ENCODE assay signal across 1 cellular context in the genomic region with DNA sequence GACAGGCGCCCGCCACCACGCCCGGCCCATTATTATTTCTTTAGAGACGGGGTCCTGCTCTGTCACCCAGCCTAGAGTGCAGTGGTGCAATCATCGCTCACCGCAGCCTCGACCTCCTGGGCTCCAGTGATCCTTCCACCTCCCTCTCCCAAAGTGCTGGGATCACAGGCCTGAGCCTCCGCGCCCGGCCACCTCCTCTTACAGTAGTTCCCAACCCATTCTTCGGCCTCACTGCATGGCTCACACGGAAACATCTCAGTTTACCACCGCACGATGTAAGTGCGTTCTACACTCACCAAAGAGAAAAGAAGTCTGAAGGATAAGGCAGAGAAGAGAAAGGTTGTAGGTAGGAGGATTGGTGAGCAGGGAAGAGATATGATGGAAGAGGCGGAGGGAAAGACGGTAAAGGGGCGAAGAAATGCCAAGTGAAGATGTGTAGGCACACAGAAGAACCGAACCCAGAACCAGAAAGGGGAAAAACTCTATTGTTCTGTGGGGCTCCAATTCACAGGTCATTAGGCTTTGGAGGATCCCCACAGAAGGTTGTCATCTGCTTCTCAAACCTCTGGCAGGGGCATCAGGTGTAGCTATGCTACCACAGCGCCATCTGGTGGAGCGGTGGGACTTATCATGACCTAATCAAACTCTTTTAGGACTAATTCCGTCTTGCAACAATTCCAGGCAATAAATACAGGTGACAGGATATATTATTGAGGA.
A peak's percentile ranks its signal among the peaks of the same experiment; 100 is the strongest.
TF ChIP-seq lines count a peak whose summit lies in the region.

No MANE protein-coding gene starts in this region.

TF ChIP-seq in K562, 482 proteins besides CTCF, POLR2A, EP300 and RAD21 (continued from another document):
- TF ChIP-seq, protein P1, sequence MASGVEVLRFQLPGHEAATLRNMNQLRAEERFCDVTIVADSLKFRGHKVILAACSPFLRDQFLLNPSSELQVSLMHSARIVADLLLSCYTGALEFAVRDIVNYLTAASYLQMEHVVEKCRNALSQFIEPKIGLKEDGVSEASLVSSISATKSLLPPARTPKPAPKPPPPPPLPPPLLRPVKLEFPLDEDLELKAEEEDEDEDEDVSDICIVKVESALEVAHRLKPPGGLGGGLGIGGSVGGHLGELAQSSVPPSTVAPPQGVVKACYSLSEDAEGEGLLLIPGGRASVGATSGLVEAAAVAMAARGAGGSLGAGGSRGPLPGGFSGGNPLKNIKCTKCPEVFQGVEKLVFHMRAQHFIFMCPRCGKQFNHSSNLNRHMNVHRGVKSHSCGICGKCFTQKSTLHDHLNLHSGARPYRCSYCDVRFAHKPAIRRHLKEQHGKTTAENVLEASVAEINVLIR (CRISPR knock-in tag; IDR thresholded peaks at IDR 0.05): no peak
- TF ChIP-seq BRD9 (IDR thresholded peaks at IDR 0.05; ENCODE audit: low read depth, partially characterized antibody) (no peak), IFI16 (CRISPR knock-in tag; IDR thresholded peaks at IDR 0.05) (no peak), RFX1 (IDR thresholded peaks at IDR 0.05) (no peak), KLF6 (CRISPR knock-in tag; IDR thresholded peaks at IDR 0.05; ENCODE audit: borderline replicate concordance) (no peak), NR1H2 (CRISPR knock-in tag; IDR thresholded peaks at IDR 0.05) (no peak), THRAP3 (IDR thresholded peaks at IDR 0.05; ENCODE audit: borderline replicate concordance) (peak; percentile 55; the same call in 1 of the 2 replicates), JUN (IDR thresholded peaks at IDR 0.05; ENCODE audit: borderline replicate concordance, low read depth, low read length) (no peak), JUN (CRISPR knock-in tag; IDR thresholded peaks at IDR 0.05; ENCODE audit: borderline replicate concordance) (0 out of 2 replicates have a peak, but pooled peaks have one; percentile 61), JUND (IDR thresholded peaks at IDR 0.05; ENCODE audit: borderline replicate concordance, low read depth, low read length) (peak; percentile 54; the same call in 1 of the 2 replicates), JUND (tag; IDR thresholded peaks at IDR 0.05; ENCODE audit: borderline replicate concordance, low read depth, low read length) (peak; percentile 35; the same call in 1 of the 3 replicates), ARID2 (IDR thresholded peaks at IDR 0.05) (peak; percentile 83; the same call in 1 of the 2 replicates), GATA2 (CRISPR knock-in tag; IDR thresholded peaks at IDR 0.05) (peak; percentile 45; the same call in 1 of the 2 replicates)
- TF ChIP-seq, protein P2, sequence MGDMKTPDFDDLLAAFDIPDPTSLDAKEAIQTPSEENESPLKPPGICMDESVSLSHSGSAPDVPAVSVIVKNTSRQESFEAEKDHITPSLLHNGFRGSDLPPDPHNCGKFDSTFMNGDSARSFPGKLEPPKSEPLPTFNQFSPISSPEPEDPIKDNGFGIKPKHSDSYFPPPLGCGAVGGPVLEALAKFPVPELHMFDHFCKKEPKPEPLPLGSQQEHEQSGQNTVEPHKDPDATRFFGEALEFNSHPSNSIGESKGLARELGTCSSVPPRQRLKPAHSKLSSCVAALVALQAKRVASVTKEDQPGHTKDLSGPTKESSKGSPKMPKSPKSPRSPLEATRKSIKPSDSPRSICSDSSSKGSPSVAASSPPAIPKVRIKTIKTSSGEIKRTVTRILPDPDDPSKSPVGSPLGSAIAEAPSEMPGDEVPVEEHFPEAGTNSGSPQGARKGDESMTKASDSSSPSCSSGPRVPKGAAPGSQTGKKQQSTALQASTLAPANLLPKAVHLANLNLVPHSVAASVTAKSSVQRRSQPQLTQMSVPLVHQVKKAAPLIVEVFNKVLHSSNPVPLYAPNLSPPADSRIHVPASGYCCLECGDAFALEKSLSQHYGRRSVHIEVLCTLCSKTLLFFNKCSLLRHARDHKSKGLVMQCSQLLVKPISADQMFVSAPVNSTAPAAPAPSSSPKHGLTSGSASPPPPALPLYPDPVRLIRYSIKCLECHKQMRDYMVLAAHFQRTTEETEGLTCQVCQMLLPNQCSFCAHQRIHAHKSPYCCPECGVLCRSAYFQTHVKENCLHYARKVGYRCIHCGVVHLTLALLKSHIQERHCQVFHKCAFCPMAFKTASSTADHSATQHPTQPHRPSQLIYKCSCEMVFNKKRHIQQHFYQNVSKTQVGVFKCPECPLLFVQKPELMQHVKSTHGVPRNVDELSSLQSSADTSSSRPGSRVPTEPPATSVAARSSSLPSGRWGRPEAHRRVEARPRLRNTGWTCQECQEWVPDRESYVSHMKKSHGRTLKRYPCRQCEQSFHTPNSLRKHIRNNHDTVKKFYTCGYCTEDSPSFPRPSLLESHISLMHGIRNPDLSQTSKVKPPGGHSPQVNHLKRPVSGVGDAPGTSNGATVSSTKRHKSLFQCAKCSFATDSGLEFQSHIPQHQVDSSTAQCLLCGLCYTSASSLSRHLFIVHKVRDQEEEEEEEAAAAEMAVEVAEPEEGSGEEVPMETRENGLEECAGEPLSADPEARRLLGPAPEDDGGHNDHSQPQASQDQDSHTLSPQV (IDR thresholded peaks at IDR 0.05): no peak
- TF ChIP-seq, protein P3, sequence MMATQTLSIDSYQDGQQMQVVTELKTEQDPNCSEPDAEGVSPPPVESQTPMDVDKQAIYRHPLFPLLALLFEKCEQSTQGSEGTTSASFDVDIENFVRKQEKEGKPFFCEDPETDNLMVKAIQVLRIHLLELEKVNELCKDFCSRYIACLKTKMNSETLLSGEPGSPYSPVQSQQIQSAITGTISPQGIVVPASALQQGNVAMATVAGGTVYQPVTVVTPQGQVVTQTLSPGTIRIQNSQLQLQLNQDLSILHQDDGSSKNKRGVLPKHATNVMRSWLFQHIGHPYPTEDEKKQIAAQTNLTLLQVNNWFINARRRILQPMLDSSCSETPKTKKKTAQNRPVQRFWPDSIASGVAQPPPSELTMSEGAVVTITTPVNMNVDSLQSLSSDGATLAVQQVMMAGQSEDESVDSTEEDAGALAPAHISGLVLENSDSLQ (IDR thresholded peaks at IDR 0.05): peak; percentile 23; the same call in 1 of the 2 replicates
- TF ChIP-seq, protein P4, sequence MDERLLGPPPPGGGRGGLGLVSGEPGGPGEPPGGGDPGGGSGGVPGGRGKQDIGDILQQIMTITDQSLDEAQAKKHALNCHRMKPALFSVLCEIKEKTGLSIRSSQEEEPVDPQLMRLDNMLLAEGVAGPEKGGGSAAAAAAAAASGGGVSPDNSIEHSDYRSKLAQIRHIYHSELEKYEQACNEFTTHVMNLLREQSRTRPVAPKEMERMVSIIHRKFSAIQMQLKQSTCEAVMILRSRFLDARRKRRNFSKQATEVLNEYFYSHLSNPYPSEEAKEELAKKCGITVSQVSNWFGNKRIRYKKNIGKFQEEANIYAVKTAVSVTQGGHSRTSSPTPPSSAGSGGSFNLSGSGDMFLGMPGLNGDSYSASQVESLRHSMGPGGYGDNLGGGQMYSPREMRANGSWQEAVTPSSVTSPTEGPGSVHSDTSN (CRISPR knock-in tag; IDR thresholded peaks at IDR 0.05; ENCODE audit: low read depth): no peak
- TF ChIP-seq, protein P4 (tag; conservative IDR thresholded peaks at IDR 0.05; ENCODE audit: low read depth): 0 out of 2 replicates have a peak, but pooled peaks have one; percentile 17
